Comparison of ENCODE assay signal across 1 cellular context in the genomic region with DNA sequence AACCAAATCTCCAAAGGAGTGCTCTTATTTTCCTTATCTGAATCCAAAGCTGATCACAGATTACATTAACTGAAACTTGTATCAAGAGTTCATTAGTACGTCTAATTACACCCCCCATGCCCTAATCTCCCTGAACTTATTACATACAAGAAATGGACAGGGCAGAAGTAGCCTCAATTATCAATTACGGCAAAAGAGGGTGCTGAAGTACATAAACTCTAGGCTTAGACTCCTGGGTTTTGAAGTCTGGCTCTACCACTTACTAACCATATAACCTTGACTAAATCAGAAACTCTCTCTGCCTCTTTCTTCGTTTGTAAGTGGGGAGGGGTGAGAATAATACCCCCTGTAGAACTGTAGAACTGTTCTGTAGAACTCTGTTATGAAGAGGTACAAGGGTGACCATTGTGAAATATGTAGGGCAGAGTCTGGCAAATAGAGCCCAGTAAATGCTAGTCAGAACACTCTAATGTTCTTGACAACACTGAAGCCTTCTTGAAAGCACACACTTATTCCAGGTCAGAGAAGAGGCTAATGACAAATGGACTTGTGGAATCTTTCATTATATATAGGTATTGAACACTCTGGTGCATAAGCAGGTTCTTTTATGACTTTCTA.
TF ChIP-seq lines count a peak whose summit lies in the region.

No MANE protein-coding gene starts in this region.

TF ChIP-seq in WTC11, 78 proteins besides CTCF, POLR2A, EP300 and RAD21 (continued from another document):
- TF ChIP-seq, protein P1, sequence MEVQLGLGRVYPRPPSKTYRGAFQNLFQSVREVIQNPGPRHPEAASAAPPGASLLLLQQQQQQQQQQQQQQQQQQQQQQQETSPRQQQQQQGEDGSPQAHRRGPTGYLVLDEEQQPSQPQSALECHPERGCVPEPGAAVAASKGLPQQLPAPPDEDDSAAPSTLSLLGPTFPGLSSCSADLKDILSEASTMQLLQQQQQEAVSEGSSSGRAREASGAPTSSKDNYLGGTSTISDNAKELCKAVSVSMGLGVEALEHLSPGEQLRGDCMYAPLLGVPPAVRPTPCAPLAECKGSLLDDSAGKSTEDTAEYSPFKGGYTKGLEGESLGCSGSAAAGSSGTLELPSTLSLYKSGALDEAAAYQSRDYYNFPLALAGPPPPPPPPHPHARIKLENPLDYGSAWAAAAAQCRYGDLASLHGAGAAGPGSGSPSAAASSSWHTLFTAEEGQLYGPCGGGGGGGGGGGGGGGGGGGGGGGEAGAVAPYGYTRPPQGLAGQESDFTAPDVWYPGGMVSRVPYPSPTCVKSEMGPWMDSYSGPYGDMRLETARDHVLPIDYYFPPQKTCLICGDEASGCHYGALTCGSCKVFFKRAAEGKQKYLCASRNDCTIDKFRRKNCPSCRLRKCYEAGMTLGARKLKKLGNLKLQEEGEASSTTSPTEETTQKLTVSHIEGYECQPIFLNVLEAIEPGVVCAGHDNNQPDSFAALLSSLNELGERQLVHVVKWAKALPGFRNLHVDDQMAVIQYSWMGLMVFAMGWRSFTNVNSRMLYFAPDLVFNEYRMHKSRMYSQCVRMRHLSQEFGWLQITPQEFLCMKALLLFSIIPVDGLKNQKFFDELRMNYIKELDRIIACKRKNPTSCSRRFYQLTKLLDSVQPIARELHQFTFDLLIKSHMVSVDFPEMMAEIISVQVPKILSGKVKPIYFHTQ (CRISPR knock-in tag; IDR thresholded peaks at IDR 0.05), result no peak
- TF ChIP-seq KAT7 (CRISPR knock-in tag; IDR thresholded peaks at IDR 0.05; ENCODE audit: borderline replicate concordance) (no peak), FOXP1 (CRISPR knock-in tag; IDR thresholded peaks at IDR 0.05; ENCODE audit: borderline replicate concordance) (no peak), ZNF121 (CRISPR knock-in tag; IDR thresholded peaks at IDR 0.05) (no peak), TP53 (CRISPR knock-in tag; IDR thresholded peaks at IDR 0.05) (no peak)
